ENCODE assay signal across 1 cellular context in genomic region chr2:102040229-102040628, GRCh38.
TF ChIP-seq lines count a peak whose summit lies in the region.

No MANE protein-coding gene starts in this region.

TF ChIP-seq in K562, 482 proteins besides CTCF, POLR2A, EP300 and RAD21 (continued from another document):
- TF ChIP-seq, protein P1, sequence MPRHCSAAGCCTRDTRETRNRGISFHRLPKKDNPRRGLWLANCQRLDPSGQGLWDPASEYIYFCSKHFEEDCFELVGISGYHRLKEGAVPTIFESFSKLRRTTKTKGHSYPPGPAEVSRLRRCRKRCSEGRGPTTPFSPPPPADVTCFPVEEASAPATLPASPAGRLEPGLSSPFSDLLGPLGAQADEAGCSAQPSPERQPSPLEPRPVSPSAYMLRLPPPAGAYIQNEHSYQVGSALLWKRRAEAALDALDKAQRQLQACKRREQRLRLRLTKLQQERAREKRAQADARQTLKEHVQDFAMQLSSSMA (CRISPR knock-in tag; IDR thresholded peaks at IDR 0.05), result no peak
- TF ChIP-seq ZFP30 (CRISPR knock-in tag; IDR thresholded peaks at IDR 0.05; ENCODE audit: borderline replicate concordance), result no peak
- no peak for TF ChIP-seq ZNF589 (CRISPR knock-in tag; IDR thresholded peaks at IDR 0.05; ENCODE audit: low read depth)
- TF ChIP-seq BCOR (IDR thresholded peaks at IDR 0.05), result no peak
- TF ChIP-seq ZNF512 (tag; IDR thresholded peaks at IDR 0.05), result peak; percentile 34; the same call in 1 of the 2 replicates
TF ChIP-seq in K562: peak in this region for 2.
